ENCODE assay signal across 8 cellular contexts in genomic region chr12:71197460-71197859, GRCh38. TPM values are rescaled to one million over a fixed set of nuclear protein-coding genes. Genes with fewer than 3 reads are reported as not detected.
"Had no signal": no experiment of that assay in that cellular context is flagged by ENCODE, and none has a peak within 500 bp of the region (broad histone marks: within the 10 kb centered on the region; RNA-seq: fewer than 3 reads in every experiment).

No MANE protein-coding gene starts in this region.

- DNase-seq: H9, HCEC 1CT, IMR-90 had no signal

- FAIRE-seq: H1, H54, HTR-8/SVneo, K562 had no signal

- ATAC-seq: GM23338, K562 had no signal

- H2AFZ ChIP-seq: GM23338 had no signal

- H3K4me3 ChIP-seq: GM23338, K562 had no signal

- H3K4me2 ChIP-seq: GM23338 had no signal

RNA-seq across cellular contexts. Expression of gene TSPAN8, which starts 39.7 kb away (rescaled TPM):
- total RNA-seq: GM23338, H1, H9, IMR-90 had no signal
- polyA plus RNA-seq: GM23338, H1, IMR-90 had no signal
